18 cellular contexts compared by ENCODE assay signal in the genomic region with DNA sequence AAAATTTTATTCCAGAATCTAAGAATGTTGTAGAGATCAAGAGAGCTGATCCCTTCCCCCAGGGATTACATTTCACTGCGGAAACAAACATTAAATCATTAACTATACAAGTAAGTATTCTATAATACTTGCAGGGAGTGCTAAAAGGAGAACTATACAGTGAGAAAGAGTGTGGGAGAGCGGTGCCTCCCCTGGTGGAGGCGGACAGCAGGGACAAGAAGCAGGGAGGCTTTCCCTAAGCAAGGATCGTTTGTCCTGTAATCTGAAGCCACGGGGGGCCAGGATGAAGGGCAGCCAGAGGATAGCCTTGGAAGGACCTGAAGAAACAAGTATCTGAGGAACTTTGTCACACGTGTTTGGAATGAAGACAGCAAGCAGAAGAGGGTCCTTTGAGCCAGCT. TPM values are rescaled to one million over a fixed set of nuclear protein-coding genes. Genes with fewer than 3 reads are reported as not detected.
DNase-seq lines count a peak whose midpoint lies in the region; TF ChIP-seq lines count a peak whose summit lies in the region.
"Had no signal": no experiment of that assay in that cellular context is flagged by ENCODE, and none has a peak within 500 bp of the region (broad histone marks: within the 10 kb centered on the region; RNA-seq: fewer than 3 reads in every experiment).

No MANE protein-coding gene starts in this region.

- H3K4me3 ChIP-seq in fibroblast of pulmonary artery (replicated peaks; ENCODE audit: low read depth, low read length) = no peak overlapping the region
- H3K4me3 ChIP-seq: HAP-1 had no signal

- TF ChIP-seq CTCF in fibroblast of pulmonary artery (IDR thresholded peaks at IDR 0.05; ENCODE audit: low read length, missing control alignments) = peak; percentile 6
- peak; percentile 25 for TF ChIP-seq CTCF in type B pancreatic cell (conservative IDR thresholded peaks at IDR 0.05)

- H3K9me3 Mint-ChIP-seq in type B pancreatic cell = peaks cover 3% of the 10 kb centered on the region

- no peaks in the 10 kb centered on the region for H3K4me1 Mint-ChIP-seq in type B pancreatic cell (ENCODE audit: unreplicated experiment)
- H3K4me1 Mint-ChIP-seq: stimulated activated effector memory CD8-positive, alpha-beta T cell treated with anti-CD3 and anti-CD28 coated beads, Interleukin-12 subunit alpha, Interleukin-12 subunit beta, amount 100 ng/mL, for 72 hours had no signal

- no peaks in the 10 kb centered on the region for H3K36me3 Mint-ChIP-seq in type B pancreatic cell
- H3K36me3 Mint-ChIP-seq: stimulated activated effector memory CD8-positive, alpha-beta T cell treated with anti-CD3 and anti-CD28 coated beads, Interleukin-12 subunit alpha, Interleukin-12 subunit beta, amount 100 ng/mL, for 72 hours had no signal

- no peaks in the 10 kb centered on the region for H3K27me3 Mint-ChIP-seq in type B pancreatic cell

- peak; percentile 31 for DNase-seq in NCI-H82 (lab: John Stamatoyannopoulos, UW)
- DNase-seq in NCI-H82 treated with DMSO at 0.1 percent for 48 hours (lab: John Stamatoyannopoulos, UW; ENCODE audit: unreplicated experiment) = no peak
- peak; percentile 26 for DNase-seq in SK-MEL-5 (ENCODE audit: low read depth, low spot score)
- DNase-seq in fibroblast of pulmonary artery (ENCODE audit: low read depth) = no peak
- no peak for DNase-seq in type B pancreatic cell (ENCODE audit: extremely low spot score, unreplicated experiment)
- no peak for DNase-seq in KG1 (lab: John Stamatoyannopoulos, UW)
- DNase-seq in NCI-H774 (lab: John Stamatoyannopoulos, UW) = no peak
- no peak for DNase-seq in medulla oblongata (ENCODE audit: extremely low spot score)
- DNase-seq: activated CD4-positive, alpha-beta T cell treated with anti-CD3 and anti-CD28 coated beads for 48 hours; activated naive CD4-positive, alpha-beta T cell; CD4-positive, alpha-beta memory T cell; effector memory CD4-positive, alpha-beta T cell; NK-92 treated with Interleukin-12 subunit alpha and Interleukin-12 subunit beta, amount 100 ng/mL, for 24 hours; RPMI8226 had no signal

- H3K27ac Mint-ChIP-seq in type B pancreatic cell = no peak overlapping the region
- H3K27ac Mint-ChIP-seq: CD4-positive, alpha-beta memory T cell; stimulated activated effector memory CD8-positive, alpha-beta T cell treated with anti-CD3 and anti-CD28 coated beads, Interleukin-12 subunit alpha, Interleukin-12 subunit beta, amount 100 ng/mL, for 72 hours had no signal

- H3K4me3 Mint-ChIP-seq in type B pancreatic cell = no peak overlapping the region
- H3K4me3 Mint-ChIP-seq: CD4-positive, alpha-beta memory T cell; stimulated activated effector memory CD8-positive, alpha-beta T cell treated with anti-CD3 and anti-CD28 coated beads, Interleukin-12 subunit alpha, Interleukin-12 subunit beta, amount 100 ng/mL, for 72 hours had no signal

- in situ Hi-C loops in SK-MEL-5 (cut with HindIII; ENCODE audit: low pct_unique_long_range_greater_than_20kb, low sequenced_read_pairs) = no loop called here

RNA-seq across cellular contexts. Expression of gene SLC9C2, which starts 40.1 kb away (rescaled TPM):
- total RNA-seq in SK-MEL-5 (2014; rRNA removed; shearing (Covaris generic)) = not detected in 2 replicates
- not detected in 2 replicates for polyA plus RNA-seq in SK-MEL-5 (2015; cell fraction: cytosol; rRNA removed)
- polyA plus RNA-seq in SK-MEL-5 (2015; cell fraction: nucleus; rRNA removed) = 0.06 TPM in 1 of 2 replicates, not detected in the other
- 0.60 TPM in 1 of 2 replicates, not detected in the other for total RNA-seq in type B pancreatic cell (ENCODE audit: low replicate concordance)
- total RNA-seq: A172; CD4-positive, alpha-beta memory T cell; HT1080 had no signal
- polyA plus RNA-seq: CD4-positive, alpha-beta memory T cell had no signal

Comparison
In these comparisons a context has a peak if more than half of its experiments do, and no peak if none do; other contexts are left out.
1. DNase-seq: peak in NCI-H82 (single experiment) and SK-MEL-5 (single experiment); none in NCI-H82 treated with DMSO at 0.1 percent for 48 hours (single experiment), fibroblast of pulmonary artery (single experiment), type B pancreatic cell (single experiment), KG1 (single experiment), NCI-H774 (single experiment) and medulla oblongata (single experiment).